ENCODE assay signal across 18 cellular contexts in the genomic region with DNA sequence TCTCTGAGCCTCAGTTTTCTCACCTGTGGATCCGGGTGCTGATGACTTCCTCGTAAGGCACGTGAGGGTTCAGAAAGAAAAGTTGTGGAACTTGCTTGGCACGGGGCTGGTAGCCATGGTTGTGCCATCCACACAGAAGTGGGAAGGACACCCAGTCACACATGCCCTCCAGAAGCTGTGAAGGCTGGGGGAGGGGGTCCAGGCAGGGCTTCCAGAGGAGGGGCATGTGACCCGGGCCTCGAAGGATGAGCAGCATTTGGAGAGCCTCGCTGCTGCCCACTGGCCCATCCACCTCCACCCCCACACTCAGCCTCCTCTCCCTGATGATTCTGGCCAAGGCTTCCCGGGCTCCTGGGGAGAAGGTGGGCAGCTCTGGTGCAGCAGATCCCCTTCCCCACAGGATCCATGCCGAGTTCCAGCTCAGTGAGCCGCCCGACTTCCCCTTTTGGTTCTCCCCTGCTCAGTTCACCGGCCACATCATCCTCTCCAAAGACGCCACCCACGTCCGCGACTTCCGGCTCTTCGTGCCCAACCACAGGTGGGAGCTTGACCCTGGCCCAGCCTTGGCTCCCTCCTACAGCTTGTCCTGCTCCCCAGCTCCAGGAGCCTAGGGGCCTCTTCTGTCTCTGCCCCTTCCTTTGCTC. TPM values are rescaled to one million over a fixed set of nuclear protein-coding genes. Genes with fewer than 3 reads are reported as not detected.
DNase-seq lines count a peak whose midpoint lies in the region; ATAC-seq and TF ChIP-seq lines count a peak whose summit lies in the region.
"Had no signal": no experiment of that assay in that cellular context is flagged by ENCODE, and none has a peak within 500 bp of the region (broad histone marks: within the 10 kb centered on the region; RNA-seq: fewer than 3 reads in every experiment).

No MANE protein-coding gene starts in this region.

- CTCF ChIA-PET in PC-3 (lab: Charles Lee) = no interaction called here

- H3K9me3 ChIP-seq in cardiac muscle cell (ENCODE audit: low read depth) (no peaks in the 10 kb centered on the region), upper lobe of right lung (no peaks in the 10 kb centered on the region), PC-3 (ENCODE audit: low read length) (no peaks in the 10 kb centered on the region)
- H3K9me3 ChIP-seq: colonic mucosa, thyroid gland had no signal

- H3K27me3 ChIP-seq in cardiac muscle cell (no peaks in the 10 kb centered on the region), upper lobe of right lung (no peaks in the 10 kb centered on the region), PC-3 (ENCODE audit: low read length) (no peaks in the 10 kb centered on the region)
- H3K27me3 ChIP-seq: colonic mucosa, thyroid gland had no signal

- no TSS peak for BruUV-seq in PC-3 (replicated peaks; lab: Mats Ljungman, UMichigan)

- no peak for DNase-seq in cardiac muscle cell (ENCODE audit: low read depth in 1 of 2, low spot score in 1 of 2)
- no peak for DNase-seq in left ventricle myocardium superior
- DNase-seq in NB4 (ENCODE audit: low read depth) = peak; percentile 95
- peak; percentile 82 for DNase-seq in upper lobe of right lung
- DNase-seq in LoVo (ENCODE audit: low spot score) = no peak
- no peak for DNase-seq in G401 (ENCODE audit: low spot score)
- no peak for DNase-seq in PC-3
- DNase-seq: activated CD8-positive, alpha-beta memory T cell treated with anti-CD3 and anti-CD28 coated beads for 24 hours; amniotic stem cell; colonic mucosa; IMR-90; NCI-H524 treated with DMSO at 0.1 percent for 48 hours; thyroid gland had no signal

- ATAC-seq in left ventricle myocardium superior (no peak), upper lobe of right lung (peak; percentile 22), PC-3 (no peak)
- ATAC-seq: activated T-helper 17 cell treated with anti-CD3 and anti-CD28 coated beads, Interleukin-2, amount 50 U/mL, for 72 hours had no signal

- H3K27ac Mint-ChIP-seq in dendritic cell treated with granulocyte-macrophage colony-stimulating factor and Interleukin-4, amounts not matched to agents 40 ng/mL and 50 ng/mL, for 4 days = peak overlapping the region; percentile 21
- H3K27ac Mint-ChIP-seq: activated T-helper 17 cell treated with anti-CD3 and anti-CD28 coated beads, Interleukin-2, amount 50 U/mL, for 72 hours; GM23338 had no signal

- intact Hi-C loops in left ventricle myocardium superior (cut with micrococcal nuclease) = no loop called here
- intact Hi-C loops in dendritic cell treated with granulocyte-macrophage colony-stimulating factor and Interleukin-4, amounts not matched to agents 40 ng/mL and 50 ng/mL, for 4 days (cut with micrococcal nuclease) = no loop called here
- intact Hi-C loops in upper lobe of right lung (cut with DNase I) = no loop called here
- intact Hi-C loops in PC-3 (cut with micrococcal nuclease) = no loop called here

- H4K20me1 ChIP-seq in PC-3 (ENCODE audit: low read length) = no peaks in the 10 kb centered on the region

- H3F3A ChIP-seq in PC-3 (ENCODE audit: low read length, unreplicated experiment) = no peaks in the 10 kb centered on the region

- TF ChIP-seq POLR2A in NB4 (IDR thresholded peaks at IDR 0.05; ENCODE audit: extremely low read depth, insufficient read length) = no peak

- in situ Hi-C loops in G401 (cut with HindIII; ENCODE audit: low sequenced_read_pairs) = no loop called here

- no peak overlapping the region for H3K4me2 ChIP-seq in PC-3 (ENCODE audit: low read length)
- H3K4me2 ChIP-seq: GM23338 had no signal

- no peak overlapping the region for H3K4me3 ChIP-seq in cardiac muscle cell
- peak overlapping the region; percentile 53 for H3K4me3 ChIP-seq in NB4 (ENCODE audit: low read depth, low read length)
- H3K4me3 ChIP-seq in upper lobe of right lung = no peak overlapping the region
- no peak overlapping the region for H3K4me3 ChIP-seq in PC-3 (ENCODE audit: low read length)
- H3K4me3 ChIP-seq: colonic mucosa, GM23338, thyroid gland had no signal

- peaks cover 94% of the 10 kb centered on the region for H3K36me3 Mint-ChIP-seq in dendritic cell treated with granulocyte-macrophage colony-stimulating factor and Interleukin-4, amounts not matched to agents 40 ng/mL and 50 ng/mL, for 4 days (ENCODE audit: low read depth)

- no peaks in the 10 kb centered on the region for H3K79me2 ChIP-seq in PC-3 (ENCODE audit: low read length)

- no peaks in the 10 kb centered on the region for H3K27me3 Mint-ChIP-seq in dendritic cell treated with granulocyte-macrophage colony-stimulating factor and Interleukin-4, amounts not matched to agents 40 ng/mL and 50 ng/mL, for 4 days
- H3K27me3 Mint-ChIP-seq: activated T-helper 17 cell treated with anti-CD3 and anti-CD28 coated beads, Interleukin-2, amount 50 U/mL, for 72 hours had no signal

- H3K36me3 ChIP-seq in cardiac muscle cell (peaks cover 20% of the 10 kb centered on the region), upper lobe of right lung (peaks cover 70% of the 10 kb centered on the region), PC-3 (ENCODE audit: low read depth, low read length) (no peaks in the 10 kb centered on the region; the same call in 1 of the 2 replicates)
- H3K36me3 ChIP-seq: colonic mucosa had no signal

- H3K27ac ChIP-seq in cardiac muscle cell (peak overlapping the region; percentile 23), upper lobe of right lung (no peak overlapping the region), PC-3 (ENCODE audit: low read length) (no peak overlapping the region)
- H3K27ac ChIP-seq: colonic mucosa, thyroid gland had no signal

- no peaks in the 10 kb centered on the region for H3K4me1 ChIP-seq in cardiac muscle cell (ENCODE audit: low read depth)
- peaks cover 41% of the 10 kb centered on the region for H3K4me1 ChIP-seq in upper lobe of right lung
- 0 out of 2 replicates have a peak, but pooled peaks cover 2% of the 10 kb centered on the region for H3K4me1 ChIP-seq in PC-3 (ENCODE audit: insufficient read depth, low read length)
- H3K4me1 ChIP-seq: colonic mucosa had no signal

- peaks cover 48% of the 10 kb centered on the region for H3K4me1 Mint-ChIP-seq in dendritic cell treated with granulocyte-macrophage colony-stimulating factor and Interleukin-4, amounts not matched to agents 40 ng/mL and 50 ng/mL, for 4 days (ENCODE audit: low read depth)
- H3K4me1 Mint-ChIP-seq: activated T-helper 17 cell treated with anti-CD3 and anti-CD28 coated beads, Interleukin-2, amount 50 U/mL, for 72 hours; GM23338 had no signal

- POLR2A ChIA-PET in PC-3 (lab: Charles Lee; ENCODE audit: unreplicated experiment) = no interaction called here

- no peak overlapping the region for H3K9ac ChIP-seq in PC-3 (ENCODE audit: low read length)

- H3K9me2 ChIP-seq in PC-3 (replicated peaks; ENCODE audit: low read length) = no peaks in the 10 kb centered on the region

- H3K9me3 Mint-ChIP-seq in dendritic cell treated with granulocyte-macrophage colony-stimulating factor and Interleukin-4, amounts not matched to agents 40 ng/mL and 50 ng/mL, for 4 days = no peaks in the 10 kb centered on the region
- H3K9me3 Mint-ChIP-seq: activated T-helper 17 cell treated with anti-CD3 and anti-CD28 coated beads, Interleukin-2, amount 50 U/mL, for 72 hours; GM23338 had no signal

- no peak overlapping the region for H2AFZ ChIP-seq in PC-3 (ENCODE audit: low read length)
- H2AFZ ChIP-seq: GM23338 had no signal

- no peak overlapping the region for H3K4me3 Mint-ChIP-seq in dendritic cell treated with granulocyte-macrophage colony-stimulating factor and Interleukin-4, amounts not matched to agents 40 ng/mL and 50 ng/mL, for 4 days
- H3K4me3 Mint-ChIP-seq: activated T-helper 17 cell treated with anti-CD3 and anti-CD28 coated beads, Interleukin-2, amount 50 U/mL, for 72 hours; GM23338 had no signal

- TF ChIP-seq CTCF in cardiac muscle cell (IDR thresholded peaks at IDR 0.05; ENCODE audit: low read depth, low read length) (no peak), NB4 (IDR thresholded peaks at IDR 0.05; ENCODE audit: low read depth, low read length) (no peak), upper lobe of right lung (IDR thresholded peaks at IDR 0.05) (no peak), PC-3 (conservative IDR thresholded peaks at IDR 0.05; ENCODE audit: low read depth, low read length) (no peak)

RNA-seq across cellular contexts. Expression of a gene that starts 9.4 kb away (rescaled TPM):
- total RNA-seq in cardiac muscle cell (97.3 and 123 TPM in 2 replicates), left ventricle myocardium superior (46.3 TPM), upper lobe of right lung (95.9 TPM), PC-3 (2014; rRNA removed) (38.6 and 43.7 TPM in 2 replicates)
- polyA plus RNA-seq in cardiac muscle cell = 111 and 130 TPM in 2 replicates
- 22.8 and 31.9 TPM in 2 replicates for total RNA-seq in G401 (2014; rRNA removed; shearing (Covaris generic))

RNA-seq across cellular contexts. Expression of a gene that starts 10.3 kb away (rescaled TPM):
- total RNA-seq in cardiac muscle cell (158 and 197 TPM in 2 replicates), left ventricle myocardium superior (227 TPM), upper lobe of right lung (46.0 TPM), PC-3 (2014; rRNA removed) (32.3 and 35.6 TPM in 2 replicates)
- polyA plus RNA-seq in cardiac muscle cell = 251 and 266 TPM in 2 replicates
- 21.0 and 32.6 TPM in 2 replicates for total RNA-seq in G401 (2014; rRNA removed; shearing (Covaris generic))

RNA-seq across cellular contexts. Expression of a gene that starts 49.9 kb away (rescaled TPM):
- total RNA-seq in cardiac muscle cell = 3.0 and 4.4 TPM in 2 replicates
- polyA plus RNA-seq in cardiac muscle cell = 4.9 and 5.6 TPM in 2 replicates
- total RNA-seq in left ventricle myocardium superior = not detected
- total RNA-seq in upper lobe of right lung = not detected
- 28.9 and 29.4 TPM in 2 replicates for total RNA-seq in G401 (2014; rRNA removed; shearing (Covaris generic))
- 17.6 and 22.2 TPM in 2 replicates for total RNA-seq in PC-3 (2014; rRNA removed)
- total RNA-seq: mesenteric fat pad, sciatic nerve, thyroid gland had no signal

Comparison
In these comparisons a context has a peak if more than half of its experiments do, and no peak if none do; other contexts are left out.
1. DNase-seq: peak in NB4 (single experiment) and upper lobe of right lung (single experiment); none in cardiac muscle cell (0 of 2), left ventricle myocardium superior (single experiment), LoVo (single experiment), G401 (single experiment) and PC-3 (single experiment).